ENCODE assay signal across 9 cellular contexts in genomic region chr2:29011650-29012060, GRCh38. TPM values are rescaled to one million over a fixed set of nuclear protein-coding genes. Genes with fewer than 3 reads are reported as not detected.
A peak's percentile ranks its signal among the peaks of the same experiment; 100 is the strongest.
DNase-seq lines count a peak whose midpoint lies in the region; ATAC-seq, FAIRE-seq and TF ChIP-seq lines count a peak whose summit lies in the region.
"Had no signal": no experiment of that assay in that cellular context is flagged by ENCODE, and none has a peak within 500 bp of the region (broad histone marks: within the 10 kb centered on the region; RNA-seq: fewer than 3 reads in every experiment).

No MANE protein-coding gene starts in this region.

- H3K27me3 Mint-ChIP-seq in T-helper 2 cell treated with Interferon-gamma antibody and Interleukin-4, amounts not matched to agents 5 μg/mL and 100 μg/mL, for 36 hours (ENCODE audit: low read depth) = no peaks in the 10 kb centered on the region
- no peaks in the 10 kb centered on the region for H3K27me3 Mint-ChIP-seq in natural killer cell (ENCODE audit: low read depth in 2 of 2)

- no peaks in the 10 kb centered on the region for H3K9me3 Mint-ChIP-seq in T-helper 2 cell treated with Interferon-gamma antibody and Interleukin-4, amounts not matched to agents 5 μg/mL and 100 μg/mL, for 36 hours
- no peaks in the 10 kb centered on the region for H3K9me3 Mint-ChIP-seq in natural killer cell

- peak overlapping the region; percentile 55 to 73 (median 67) for H3K27ac ChIP-seq in upper lobe of left lung

- in situ Hi-C loops in astrocyte of the cerebellum (cut with HindIII; ENCODE audit: low sequenced_read_pairs) = loop anchor here (10.0 kb wide), 1 partner anchor 183 kb away; no protein-coding TSS in a partner anchor

- 5 to 11% methylated on average over 3 to 14 of the region's 14 CpGs for WGBS in upper lobe of left lung, 2 donors

- TF ChIP-seq POLR2A in upper lobe of left lung (IDR thresholded peaks at IDR 0.05) = peak in 1 of 4 donors; percentile 64

- no peaks in the 10 kb centered on the region for H3K9me3 ChIP-seq in upper lobe of left lung
- H3K9me3 ChIP-seq: adrenal gland had no signal

- H3K36me3 ChIP-seq in upper lobe of left lung = no peaks in the 10 kb centered on the region
- H3K36me3 ChIP-seq: adrenal gland had no signal

- H3K27me3 ChIP-seq in upper lobe of left lung = no peaks in the 10 kb centered on the region
- H3K27me3 ChIP-seq: adrenal gland had no signal

- FAIRE-seq in GM18507 (lab: Jason Lieb, UNC) = peak; percentile 31

- peaks cover 62% of the 10 kb centered on the region for H3K4me1 Mint-ChIP-seq in T-helper 2 cell treated with Interferon-gamma antibody and Interleukin-4, amounts not matched to agents 5 μg/mL and 100 μg/mL, for 36 hours (ENCODE audit: low read depth)
- peaks cover 75 to 81% of the 10 kb centered on the region in 2 donors for H3K4me1 Mint-ChIP-seq in natural killer cell

- DNase-seq in GM18507 (ENCODE audit: extremely low spot score, insufficient read length, low read depth) (no peak), astrocyte of the cerebellum (ENCODE audit: low read depth) (no peak), natural killer cell (peak; percentile 81), upper lobe of left lung (peak; percentile 84 to 89), DMS114 treated with DMSO at 0.1 percent for 48 hours (lab: John Stamatoyannopoulos, UW; ENCODE audit: unreplicated experiment) (no peak), A172 (ENCODE audit: low spot score) (no peak)
- no peak for DNase-seq in T-helper 2 cell treated with Interferon-gamma antibody and Interleukin-4, amounts not matched to agents 5 μg/mL and 100 μg/mL, for 36 hours (ENCODE audit: low spot score)

- H3K36me3 Mint-ChIP-seq in T-helper 2 cell treated with Interferon-gamma antibody and Interleukin-4, amounts not matched to agents 5 μg/mL and 100 μg/mL, for 36 hours (ENCODE audit: low read depth) = peaks cover 1% of the 10 kb centered on the region
- no peaks in the 10 kb centered on the region for H3K36me3 Mint-ChIP-seq in natural killer cell

- no peak for TF ChIP-seq EP300 in upper lobe of left lung (IDR thresholded peaks at IDR 0.05)

- TF ChIP-seq CTCF in astrocyte of the cerebellum (IDR thresholded peaks at IDR 0.05; ENCODE audit: low read depth, low read length, missing control alignments) (peak; percentile 21), natural killer cell (IDR thresholded peaks at IDR 0.05) (no peak), upper lobe of left lung (IDR thresholded peaks at IDR 0.05) (peak in 1 of 6 experiments; percentile 10)

- H3K27ac Mint-ChIP-seq in T-helper 2 cell treated with Interferon-gamma antibody and Interleukin-4, amounts not matched to agents 5 μg/mL and 100 μg/mL, for 36 hours = peak overlapping the region; percentile 90
- peak overlapping the region; percentile 100 for H3K27ac Mint-ChIP-seq in natural killer cell

- H3K4me3 ChIP-seq in astrocyte of the cerebellum (ENCODE audit: low read depth, low read length) = no peak overlapping the region
- no peak overlapping the region for H3K4me3 ChIP-seq in upper lobe of left lung
- H3K4me3 ChIP-seq: adrenal gland had no signal

- peak; percentile 48 to 81 (median 66) for ATAC-seq in natural killer cell
- ATAC-seq in upper lobe of left lung (ENCODE audit: low FRiP score in 2 of 2) = peak; percentile 13 to 56
- ATAC-seq in HG03095 (IDR thresholded peaks at IDR 0.05; ENCODE audit: unreplicated experiment) = no peak

- peaks cover 21 to 46% (median 38%) of the 10 kb centered on the region in 4 donors for H3K4me1 ChIP-seq in upper lobe of left lung

- intact Hi-C loops in natural killer cell (cut with micrococcal nuclease) = loop anchor here (1.0 to 10.0 kb wide), 7 partner anchors 11 to 1213 kb away; partner anchors contain the start of gene PPP1CB

- peak overlapping the region; percentile 77 for H3K4me3 Mint-ChIP-seq in T-helper 2 cell treated with Interferon-gamma antibody and Interleukin-4, amounts not matched to agents 5 μg/mL and 100 μg/mL, for 36 hours
- peak overlapping the region; percentile 94 for H3K4me3 Mint-ChIP-seq in natural killer cell

RNA-seq across cellular contexts. Expression of gene TOGARAM2, which starts 30.6 kb away (rescaled TPM):
- total RNA-seq in natural killer cell = 10 to 100 TPM; 25.9 to 53.2 (median 30.8) TPM
- 10 to 100 TPM in 4 of 6 donors, 1 to 10 TPM in 1, under 1 TPM in 1; 0.37 to 24.5 (median 10.9) TPM for total RNA-seq in upper lobe of left lung
- total RNA-seq in A172 (2014; rRNA removed; shearing (Covaris generic)) = 0.69 and 1.9 TPM in 2 replicates

Comparison
In these comparisons a context has a peak if more than half of its experiments do, and no peak if none do; other contexts are left out.
1. DNase-seq: peak in natural killer cell (single experiment) and upper lobe of left lung (2 of 2); none in GM18507 (single experiment), T-helper 2 cell treated with Interferon-gamma antibody and Interleukin-4, amounts not matched to agents 5 μg/mL and 100 μg/mL, for 36 hours (single experiment), astrocyte of the cerebellum (single experiment), DMS114 treated with DMSO at 0.1 percent for 48 hours (single experiment) and A172 (single experiment).